ENCODE assay signal across 8 cellular contexts in the genomic region with DNA sequence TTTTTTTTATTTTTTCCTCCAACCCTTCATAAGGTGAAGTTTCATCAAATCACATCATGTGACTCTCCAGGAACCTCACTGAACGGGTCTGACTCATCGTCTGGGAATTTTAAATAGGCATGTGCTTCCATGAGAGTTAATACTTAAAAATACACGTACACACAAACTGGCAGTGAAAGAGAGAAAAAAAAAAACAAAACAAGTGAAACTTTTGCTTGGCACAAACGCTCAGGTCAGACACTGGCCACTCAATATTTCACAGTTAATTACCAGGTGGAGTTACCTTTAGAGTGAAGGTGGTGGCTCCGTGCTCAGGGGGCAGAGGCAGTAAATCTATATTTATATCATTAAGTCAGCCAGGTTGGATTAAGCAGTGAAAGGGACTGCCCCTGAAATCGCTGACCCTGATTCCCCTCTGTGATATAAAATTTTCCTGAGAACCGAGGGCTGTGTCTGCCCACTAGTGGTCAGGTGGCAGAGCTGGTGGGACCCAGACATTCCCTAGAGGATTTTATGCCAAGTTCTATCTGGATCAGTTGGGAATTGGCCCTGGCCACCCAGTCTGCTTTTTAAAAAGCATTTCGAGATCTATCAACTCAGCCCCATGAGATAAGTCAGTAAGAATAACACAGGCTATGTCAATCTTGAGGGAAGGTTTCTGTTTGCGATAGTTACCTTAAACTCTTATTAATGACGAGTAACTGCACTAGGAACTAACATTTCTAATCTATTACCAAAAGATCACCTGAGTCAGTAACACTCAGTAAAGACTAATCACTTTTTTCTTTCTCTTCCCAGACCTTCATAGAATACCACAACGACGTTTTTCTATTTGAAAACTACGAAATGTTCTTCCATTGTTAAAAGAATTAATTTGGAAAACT.
A peak's percentile ranks its signal among the peaks of the same experiment; 100 is the strongest.
DNase-seq lines count a peak whose midpoint lies in the region; ATAC-seq and TF ChIP-seq lines count a peak whose summit lies in the region.

No MANE protein-coding gene starts in this region.

- H3K36me3 ChIP-seq in A673 (ENCODE audit: insufficient read depth, low read length, poor library complexity, severe bottlenecking) (no peaks in the 10 kb centered on the region), H7 (replicated peaks; ENCODE audit: control insufficient read depth, insufficient read depth, low read length) (no peaks in the 10 kb centered on the region), neural progenitor cell (no peaks in the 10 kb centered on the region)

- H3K27me3 ChIP-seq in A673 (replicated peaks; ENCODE audit: insufficient read depth, low read depth, low read length, poor library complexity) (no peaks in the 10 kb centered on the region), H7 (ENCODE audit: control insufficient read depth, insufficient read depth, low read length) (no peaks in the 10 kb centered on the region), neural progenitor cell (no peaks in the 10 kb centered on the region)

- POLR2A ChIA-PET in A673 (lab: Charles Lee; ENCODE audit: low non-redundant PET): interaction anchor here (0.6 kb wide), 1 partner anchor 50 kb away, joined by 4 read pairs; no protein-coding TSS in a partner anchor

- peaks cover 23% of the 10 kb centered on the region for H3K4me1 ChIP-seq in A673 (ENCODE audit: insufficient read depth, low read length, poor library complexity, severe bottlenecking)
- peaks cover 6% of the 10 kb centered on the region for H3K4me1 ChIP-seq in neural progenitor cell

- CTCF ChIA-PET in A673 (lab: Charles Lee): no interaction called here

- no peak overlapping the region for H3K4me3 Mint-ChIP-seq in neural progenitor cell
- H3K4me3 Mint-ChIP-seq in activated T-cell treated with anti-CD3 and anti-CD28 coated beads, Interleukin-2, amount 50 U/mL, for 72 hours: no peak overlapping the region

- H2AFZ ChIP-seq in neural progenitor cell (replicated peaks): peak overlapping the region; percentile 57

- H3K9me3 Mint-ChIP-seq in neural progenitor cell: no peaks in the 10 kb centered on the region
- H3K9me3 Mint-ChIP-seq in activated T-cell treated with anti-CD3 and anti-CD28 coated beads, Interleukin-2, amount 50 U/mL, for 72 hours: peaks cover 0 to 1% of the 10 kb centered on the region in 2 donors

- peaks cover 24% of the 10 kb centered on the region for H3K4me1 Mint-ChIP-seq in neural progenitor cell
- no peaks in the 10 kb centered on the region for H3K4me1 Mint-ChIP-seq in activated T-cell treated with anti-CD3 and anti-CD28 coated beads, Interleukin-2, amount 50 U/mL, for 72 hours (ENCODE audit: low read depth)

- intact Hi-C loops in A673 (cut with micrococcal nuclease; ENCODE audit: unreplicated experiment): no loop called here

- no TSS peak for BruUV-seq in A673 (replicated peaks; lab: Mats Ljungman, UMichigan)

- no peaks in the 10 kb centered on the region for H3K79me2 ChIP-seq in neural progenitor cell (ENCODE audit: low read depth)

- TF ChIP-seq CTCF in A673 (conservative IDR thresholded peaks at IDR 0.05; ENCODE audit: low read depth, low read length) (peak; percentile 60), neural progenitor cell (IDR thresholded peaks at IDR 0.05) (peak; percentile 89)

- H3K9me3 ChIP-seq in A673 (ENCODE audit: low read depth, low read length, poor library complexity, severe bottlenecking) (no peaks in the 10 kb centered on the region), neural progenitor cell (ENCODE audit: low read depth) (no peaks in the 10 kb centered on the region)

- no peaks in the 10 kb centered on the region for H3K27me3 Mint-ChIP-seq in neural progenitor cell (ENCODE audit: insufficient read depth, low read depth)
- no peaks in the 10 kb centered on the region for H3K27me3 Mint-ChIP-seq in activated T-cell treated with anti-CD3 and anti-CD28 coated beads, Interleukin-2, amount 50 U/mL, for 72 hours (ENCODE audit: low read depth)

- H3K4me3 ChIP-seq in A673 (ENCODE audit: low read depth, low read length, poor library complexity, severe bottlenecking): no peak overlapping the region
- no peak overlapping the region for H3K4me3 ChIP-seq in H7 (ENCODE audit: insufficient read depth, low read depth, low read length)
- H3K4me3 ChIP-seq in neural progenitor cell: no peak overlapping the region

- H3F3A ChIP-seq in neural progenitor cell (ENCODE audit: low read depth): no peaks in the 10 kb centered on the region

- no peak for ATAC-seq in HG03469 (IDR thresholded peaks at IDR 0.05; ENCODE audit: unreplicated experiment)
- ATAC-seq in activated T-cell treated with anti-CD3 and anti-CD28 coated beads, Interleukin-2, amount 50 U/mL, for 72 hours (replicated peaks in 1 of 2): no peak

- H3K4me2 ChIP-seq in neural progenitor cell: peak overlapping the region; percentile 27

- peak; percentile 90 for DNase-seq in A673 (ENCODE audit: low spot score)
- peak; percentile 69 for DNase-seq in H7
- peak; percentile 33 for DNase-seq in OCI-M1 (lab: John Stamatoyannopoulos, UW)
- DNase-seq in epithelial cell of prostate (ENCODE audit: low read depth, low spot score): peak; percentile 98
- DNase-seq in neural progenitor cell (ENCODE audit: low spot score): peak; percentile 75
- DNase-seq in NK-92 treated with Interleukin-12 subunit alpha and Interleukin-12 subunit beta, amount 100 ng/mL, for 24 hours (lab: John Stamatoyannopoulos, UW): no peak
- no peak for DNase-seq in activated T-cell treated with anti-CD3 and anti-CD28 coated beads, Interleukin-2, amount 50 U/mL, for 72 hours

- no peak overlapping the region for H3K27ac ChIP-seq in A673 (ENCODE audit: low read depth, low read length, poor library complexity, severe bottlenecking)
- peak overlapping the region; percentile 96 for H3K27ac ChIP-seq in epithelial cell of prostate
- H3K27ac ChIP-seq in neural progenitor cell: no peak overlapping the region

- peak overlapping the region; percentile 61 for H3K27ac Mint-ChIP-seq in neural progenitor cell
- no peak overlapping the region for H3K27ac Mint-ChIP-seq in activated T-cell treated with anti-CD3 and anti-CD28 coated beads, Interleukin-2, amount 50 U/mL, for 72 hours

- H3K9ac ChIP-seq in neural progenitor cell: no peak overlapping the region

- peaks cover 2% of the 10 kb centered on the region for H3K36me3 Mint-ChIP-seq in neural progenitor cell
- no peaks in the 10 kb centered on the region for H3K36me3 Mint-ChIP-seq in activated T-cell treated with anti-CD3 and anti-CD28 coated beads, Interleukin-2, amount 50 U/mL, for 72 hours (ENCODE audit: insufficient read depth in 2 of 2)

- H4K20me1 ChIP-seq in neural progenitor cell (ENCODE audit: low read depth): no peaks in the 10 kb centered on the region

Comparison
In these comparisons a context has a peak if more than half of its experiments do, and no peak if none do; other contexts are left out.
1. DNase-seq: peak in A673 (single experiment), H7 (single experiment), OCI-M1 (single experiment), epithelial cell of prostate (single experiment) and neural progenitor cell (single experiment); none in NK-92 treated with Interleukin-12 subunit alpha and Interleukin-12 subunit beta, amount 100 ng/mL, for 24 hours (single experiment) and activated T-cell treated with anti-CD3 and anti-CD28 coated beads, Interleukin-2, amount 50 U/mL, for 72 hours (0 of 2).